In the genomic region with DNA sequence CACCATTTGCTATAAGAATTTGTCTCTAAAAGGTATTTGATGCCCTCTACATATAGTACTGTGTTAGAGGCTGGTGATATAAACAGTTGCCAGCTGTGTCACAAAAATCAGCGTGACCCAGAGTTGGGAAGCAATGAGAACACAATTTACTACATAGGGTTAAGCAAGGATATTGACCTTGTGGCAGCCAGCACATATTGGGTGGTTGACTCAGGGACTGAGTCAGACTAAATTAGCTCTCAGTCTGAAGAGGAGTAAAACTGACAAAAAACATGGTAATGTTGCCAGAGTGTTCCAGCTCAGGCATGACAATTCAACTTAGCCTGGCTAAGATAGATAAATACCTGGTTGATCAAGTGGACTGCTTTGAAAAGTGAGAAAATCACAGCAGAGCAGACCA, we compare ENCODE assay signal across 1 cellular context.
TF ChIP-seq lines count a peak whose summit lies in the region.

No MANE protein-coding gene starts in this region.

TF ChIP-seq in H1, 55 proteins besides CTCF, POLR2A, EP300 and RAD21 (continued from another document):
- TF ChIP-seq GABPA (IDR thresholded peaks at IDR 0.05; ENCODE audit: borderline replicate concordance, insufficient read depth, low read length): no peak
- TF ChIP-seq EZH2 (IDR thresholded peaks at IDR 0.05; ENCODE audit: low read depth, low read length, severe bottlenecking): no peak
- TF ChIP-seq JUN (IDR thresholded peaks at IDR 0.05; ENCODE audit: low read depth, low read length): no peak
- TF ChIP-seq TEAD4 (IDR thresholded peaks at IDR 0.05; ENCODE audit: low read depth, low read length): no peak
- no peak for TF ChIP-seq BACH1 (IDR thresholded peaks at IDR 0.05; ENCODE audit: low read length)
- TF ChIP-seq ZNF274 (IDR thresholded peaks at IDR 0.05; ENCODE audit: borderline replicate concordance, extremely low read depth, low read length): no peak
- no peak for TF ChIP-seq KDM1A (IDR thresholded peaks at IDR 0.05; ENCODE audit: borderline replicate concordance, low read length)
- TF ChIP-seq POU5F1 (IDR thresholded peaks at IDR 0.05; ENCODE audit: low read depth, low read length): no peak
- TF ChIP-seq, protein P1, sequence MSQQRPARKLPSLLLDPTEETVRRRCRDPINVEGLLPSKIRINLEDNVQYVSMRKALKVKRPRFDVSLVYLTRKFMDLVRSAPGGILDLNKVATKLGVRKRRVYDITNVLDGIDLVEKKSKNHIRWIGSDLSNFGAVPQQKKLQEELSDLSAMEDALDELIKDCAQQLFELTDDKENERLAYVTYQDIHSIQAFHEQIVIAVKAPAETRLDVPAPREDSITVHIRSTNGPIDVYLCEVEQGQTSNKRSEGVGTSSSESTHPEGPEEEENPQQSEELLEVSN (IDR thresholded peaks at IDR 0.05): no peak
- TF ChIP-seq ASH2L (IDR thresholded peaks at IDR 0.05; ENCODE audit: low read length): no peak
- no peak for TF ChIP-seq RFX5 (IDR thresholded peaks at IDR 0.05; ENCODE audit: borderline replicate concordance, low read depth, low read length)
- no peak for TF ChIP-seq BRCA1 (IDR thresholded peaks at IDR 0.05; ENCODE audit: low read depth, low read length)
- TF ChIP-seq HDAC6 (IDR thresholded peaks at IDR 0.05; ENCODE audit: low read depth, low read length): no peak
- TF ChIP-seq, protein P2, sequence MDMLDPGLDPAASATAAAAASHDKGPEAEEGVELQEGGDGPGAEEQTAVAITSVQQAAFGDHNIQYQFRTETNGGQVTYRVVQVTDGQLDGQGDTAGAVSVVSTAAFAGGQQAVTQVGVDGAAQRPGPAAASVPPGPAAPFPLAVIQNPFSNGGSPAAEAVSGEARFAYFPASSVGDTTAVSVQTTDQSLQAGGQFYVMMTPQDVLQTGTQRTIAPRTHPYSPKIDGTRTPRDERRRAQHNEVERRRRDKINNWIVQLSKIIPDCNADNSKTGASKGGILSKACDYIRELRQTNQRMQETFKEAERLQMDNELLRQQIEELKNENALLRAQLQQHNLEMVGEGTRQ (IDR thresholded peaks at IDR 0.05; ENCODE audit: low read length): no peak
- TF ChIP-seq GTF2F1 (IDR thresholded peaks at IDR 0.05; ENCODE audit: borderline replicate concordance, low read depth, low read length): no peak
